ENCODE assay signal across 8 cellular contexts in genomic region chr18:60372598-60372997, GRCh38. TPM values are rescaled to one million over a fixed set of nuclear protein-coding genes. Genes with fewer than 3 reads are reported as not detected.
DNase-seq lines count a peak whose midpoint lies in the region; ATAC-seq and TF ChIP-seq lines count a peak whose summit lies in the region.

Gene MC4R (minus strand): TSS chr18:60372775. CDS start chr18:60372349, 426 bp downstream.

- no peaks in the 10 kb centered on the region for H3K27me3 ChIP-seq in H7 (ENCODE audit: control insufficient read depth, insufficient read depth, low read length)

- H3K36me3 ChIP-seq in H7 (replicated peaks; ENCODE audit: control insufficient read depth, insufficient read depth, low read length) = no peaks in the 10 kb centered on the region

- no peak within 1 kb of the TSS for H3K4me3 ChIP-seq in H7 (ENCODE audit: insufficient read depth, low read depth, low read length)
- H3K4me3 ChIP-seq in epithelial cell of esophagus (ENCODE audit: low read length) = peak within 1 kb of the TSS; percentile 23

- peak; percentile 17 for DNase-seq in H7
- DNase-seq in NCI-H510A treated with DMSO at 0.1 percent for 48 hours (lab: John Stamatoyannopoulos, UW) = peak; percentile 94
- peak; percentile 62 for DNase-seq in epithelial cell of esophagus (ENCODE audit: low read depth)
- peak in 41 of 56 donors; percentile 1 to 77 (median 34) for DNase-seq in nucleus accumbens (lab: John Stamatoyannopoulos, UW)
- DNase-seq in NCI-H1930 (lab: John Stamatoyannopoulos, UW) = no peak
- DNase-seq in activated CD4-positive, alpha-beta T cell treated with anti-CD3 and anti-CD28 coated beads, Interleukin-2, amount 50 U/mL, for 4 hours = no peak
- DNase-seq in activated T-cell treated with anti-CD3 and anti-CD28 coated beads for 4 hours = no peak

- TF ChIP-seq CTCF in epithelial cell of esophagus (IDR thresholded peaks at IDR 0.05; ENCODE audit: insufficient read depth, low read depth, low read length, missing control alignments) = no peak

- no peak for ATAC-seq in HG03342 (IDR thresholded peaks at IDR 0.05; ENCODE audit: unreplicated experiment)

RNA-seq across cellular contexts. Expression of gene MC4R, which starts in this region (rescaled TPM):
- total RNA-seq in H7 (2014; rRNA removed; shearing (Covaris generic)) = 0.03 TPM in 1 of 2 replicates, not detected in the other

Comparison
In these comparisons a context has a peak if more than half of its experiments do, and no peak if none do; other contexts are left out.
1. Peak in DNase-seq in H7; RNA of the gene not detected or under 1 TPM.
2. DNase-seq: peak in NCI-H510A treated with DMSO at 0.1 percent for 48 hours (single experiment), epithelial cell of esophagus (single experiment) and nucleus accumbens (41 of 56); none in NCI-H1930 (0 of 2), activated CD4-positive, alpha-beta T cell treated with anti-CD3 and anti-CD28 coated beads, Interleukin-2, amount 50 U/mL, for 4 hours (0 of 2) and activated T-cell treated with anti-CD3 and anti-CD28 coated beads for 4 hours (single experiment).